In the genomic region with DNA sequence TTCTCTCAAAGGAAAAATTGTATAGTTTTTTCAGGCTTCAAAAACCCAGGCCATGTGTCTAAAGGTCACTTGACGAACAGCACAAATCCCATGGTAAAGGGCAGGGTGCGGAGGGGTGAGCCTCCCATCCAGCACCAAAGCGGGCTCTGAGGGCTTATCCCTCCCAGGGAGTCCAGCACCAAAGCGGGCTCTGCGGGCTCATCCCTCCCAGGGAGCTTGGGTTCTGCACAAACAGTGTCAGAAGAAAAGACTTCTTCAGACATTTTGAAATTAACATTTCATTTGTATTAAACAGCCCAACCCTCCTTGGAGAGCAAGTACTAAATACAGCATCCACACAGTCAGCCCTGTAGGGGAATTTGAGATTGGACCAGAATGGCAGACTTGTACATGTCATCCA, we compare ENCODE assay signal across 1 cellular context.
TF ChIP-seq lines count a peak whose summit lies in the region.

No MANE protein-coding gene starts in this region.

TF ChIP-seq in H1, 55 proteins besides CTCF, POLR2A, EP300 and RAD21:
- no peak for TF ChIP-seq ATF2 (IDR thresholded peaks at IDR 0.05; ENCODE audit: low read length)
- TF ChIP-seq JUN (IDR thresholded peaks at IDR 0.05; ENCODE audit: low read depth, low read length), result no peak
- TF ChIP-seq CEBPB (IDR thresholded peaks at IDR 0.05; ENCODE audit: low read depth, low read length), result no peak
- no peak for TF ChIP-seq TCF12 (IDR thresholded peaks at IDR 0.05; ENCODE audit: low read depth, low read length)
- TF ChIP-seq EZH2 (IDR thresholded peaks at IDR 0.05; ENCODE audit: low read depth, low read length, severe bottlenecking), result no peak
- TF ChIP-seq, protein P1, sequence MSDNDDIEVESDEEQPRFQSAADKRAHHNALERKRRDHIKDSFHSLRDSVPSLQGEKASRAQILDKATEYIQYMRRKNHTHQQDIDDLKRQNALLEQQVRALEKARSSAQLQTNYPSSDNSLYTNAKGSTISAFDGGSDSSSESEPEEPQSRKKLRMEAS (IDR thresholded peaks at IDR 0.05), result no peak
- no peak for TF ChIP-seq CTBP2 (IDR thresholded peaks at IDR 0.05; ENCODE audit: borderline replicate concordance, insufficient read depth, insufficient read length, low read length)
- no peak for TF ChIP-seq TEAD4 (IDR thresholded peaks at IDR 0.05; ENCODE audit: low read depth, low read length)
- no peak for TF ChIP-seq ZNF274 (IDR thresholded peaks at IDR 0.05; ENCODE audit: borderline replicate concordance, extremely low read depth, low read length)
- TF ChIP-seq, protein P2, sequence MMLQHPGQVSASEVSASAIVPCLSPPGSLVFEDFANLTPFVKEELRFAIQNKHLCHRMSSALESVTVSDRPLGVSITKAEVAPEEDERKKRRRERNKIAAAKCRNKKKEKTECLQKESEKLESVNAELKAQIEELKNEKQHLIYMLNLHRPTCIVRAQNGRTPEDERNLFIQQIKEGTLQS (IDR thresholded peaks at IDR 0.05; ENCODE audit: insufficient read depth, low read depth, low read length), result no peak
- no peak for TF ChIP-seq RFX5 (IDR thresholded peaks at IDR 0.05; ENCODE audit: borderline replicate concordance, low read depth, low read length)
- TF ChIP-seq SIRT6 (IDR thresholded peaks at IDR 0.05; ENCODE audit: low read length), result no peak
